Comparison of ENCODE assay signal across 8 cellular contexts in the genomic region with DNA sequence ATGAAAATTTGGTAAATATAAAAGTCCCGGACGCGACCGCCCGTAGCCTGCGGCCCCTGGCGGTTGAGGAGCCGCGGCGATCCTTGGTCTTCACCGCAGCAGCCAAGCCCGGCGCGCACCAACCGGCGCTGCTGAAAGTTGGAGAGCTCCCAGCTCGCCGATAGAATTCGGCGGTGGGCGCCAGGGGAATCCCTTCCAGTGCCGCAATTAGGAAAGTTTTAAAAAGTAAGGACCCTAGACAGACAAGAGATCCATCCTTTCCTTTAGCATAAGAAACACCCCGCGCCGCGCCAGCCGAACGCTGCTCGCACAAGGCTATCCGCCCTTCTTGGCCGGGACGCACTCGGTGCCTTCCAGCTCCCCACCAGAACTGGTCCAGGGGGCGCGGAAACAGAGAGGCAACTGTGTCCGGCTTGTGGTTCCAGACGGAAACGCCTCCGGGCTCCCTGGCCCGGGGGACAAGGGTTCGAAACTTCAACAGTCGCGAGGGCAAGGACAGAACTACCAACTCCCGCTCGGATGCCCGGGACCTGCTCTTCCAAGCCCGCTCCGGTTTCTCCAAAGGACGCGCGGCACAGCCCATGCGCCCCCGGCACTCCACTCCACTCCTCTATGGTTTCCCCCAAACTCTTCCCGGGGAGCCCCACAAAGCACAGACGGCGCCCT. TPM values are rescaled to one million over a fixed set of nuclear protein-coding genes. Genes with fewer than 3 reads are reported as not detected.
DNase-seq lines count a peak whose midpoint lies in the region; ATAC-seq and TF ChIP-seq lines count a peak whose summit lies in the region.

No MANE protein-coding gene starts in this region.

- peak; percentile 46 to 76 (median 54) for ATAC-seq in psoas muscle
- no peak for ATAC-seq in GM21529 (IDR thresholded peaks at IDR 0.05; ENCODE audit: unreplicated experiment)

- H3K27me3 ChIP-seq in adipocyte (replicated peaks; ENCODE audit: control insufficient read depth, insufficient read depth, low read length) (peaks cover 20% of the 10 kb centered on the region), psoas muscle (ENCODE audit: insufficient read depth in 3 of 3, low read length in 2 of 3) (no peaks in the 10 kb centered on the region)

- no peaks in the 10 kb centered on the region for H3K36me3 ChIP-seq in adipocyte (ENCODE audit: control insufficient read depth, insufficient read depth, low read length, severe bottlenecking)
- no peaks in the 10 kb centered on the region for H3K36me3 ChIP-seq in psoas muscle (ENCODE audit: insufficient read depth in 1 of 2, low read depth in 1 of 2)

- H3K4me1 ChIP-seq in adipocyte (ENCODE audit: control insufficient read depth, insufficient read depth, low read length) (peaks cover 5% of the 10 kb centered on the region), psoas muscle (peaks cover 14% of the 10 kb centered on the region)

- DNase-seq in AG08395 (ENCODE audit: low spot score) (peak; percentile 47), adipocyte (ENCODE audit: low read depth) (peak; percentile 68), hepatic stellate cell (ENCODE audit: low spot score) (peak; percentile 35), psoas muscle (peak; percentile 60 to 81), mesenteric fat pad (ENCODE audit: low spot score) (no peak)

- peak; percentile 32; the same call in 1 of the 2 replicates for TF ChIP-seq CTCF in GM12874 (IDR thresholded peaks at IDR 0.05; ENCODE audit: insufficient read depth, low read depth, low read length)
- peak; percentile 44; the same call in 1 of the 2 replicates for TF ChIP-seq CTCF in LNCAP (IDR thresholded peaks at IDR 0.05)
- TF ChIP-seq CTCF in psoas muscle (IDR thresholded peaks at IDR 0.05) = peak; percentile 59

- peak overlapping the region; percentile 79 for H3K4me3 ChIP-seq in adipocyte (ENCODE audit: low read length)
- H3K4me3 ChIP-seq in psoas muscle = peak overlapping the region; percentile 76

- H3K9ac ChIP-seq in adipocyte (ENCODE audit: low read length) = no peak overlapping the region

- WGBS in psoas muscle, 3 donors = 0 to 1% (median 0%) methylated on average over 56 of the region's 56 CpGs

- intact Hi-C loops in psoas muscle (cut with DNase I) = loop anchor here (5.0 to 10.0 kb wide), 4 partner anchors 212 to 270 kb away; no protein-coding TSS in a partner anchor

- no peaks in the 10 kb centered on the region for H3K9me3 ChIP-seq in adipocyte (ENCODE audit: control insufficient read depth, low read length)
- H3K9me3 ChIP-seq in psoas muscle = no peaks in the 10 kb centered on the region

- H3K27ac ChIP-seq in psoas muscle = no peak overlapping the region

RNA-seq across cellular contexts. Expression of gene FAM78B, which starts 1.7 kb away (rescaled TPM):
- 1 to 10 TPM; 2.5 to 9.8 (median 6.5) TPM for total RNA-seq in psoas muscle
- 1 to 10 TPM; 1.6 to 8.4 (median 4.7) TPM for polyA plus RNA-seq in psoas muscle
- 1.7 TPM for total RNA-seq in mesenteric fat pad
